Comparison of ENCODE assay signal across 1 cellular context in genomic region chr4:127574643-127575042, GRCh38.
TF ChIP-seq lines count a peak whose summit lies in the region.

No MANE protein-coding gene starts in this region.

TF ChIP-seq in WTC11, 78 proteins besides CTCF, POLR2A, EP300 and RAD21:
- TF ChIP-seq ZBTB43 (CRISPR knock-in tag; IDR thresholded peaks at IDR 0.05), result no peak
